25 cellular contexts compared by ENCODE assay signal in genomic region chr2:232643813-232644347, GRCh38. TPM values are rescaled to one million over a fixed set of nuclear protein-coding genes. Genes with fewer than 3 reads are reported as not detected.
"Had no signal": no experiment of that assay in that cellular context is flagged by ENCODE, and none has a peak within 500 bp of the region (broad histone marks: within the 10 kb centered on the region; RNA-seq: fewer than 3 reads in every experiment).

No MANE protein-coding gene starts in this region.

- H3K9me3 ChIP-seq: colonic mucosa, esophagus squamous epithelium, gastrocnemius medialis, heart right ventricle, left lung, lower lobe of right lung, mucosa of descending colon had no signal

- H3K27ac Mint-ChIP-seq: dendritic cell treated with granulocyte-macrophage colony-stimulating factor and Interleukin-4, amounts not matched to agents 40 ng/mL and 50 ng/mL, for 4 days; mesothelial cell of epicardium; naive B cell had no signal

- H3K36me3 ChIP-seq: colonic mucosa, esophagus squamous epithelium, gastrocnemius medialis, heart right ventricle, left lung, lower lobe of right lung had no signal

- H3K4me1 ChIP-seq: colonic mucosa, esophagus squamous epithelium, gastrocnemius medialis, left lung, lower lobe of right lung had no signal

- H3K4me3 Mint-ChIP-seq: dendritic cell treated with granulocyte-macrophage colony-stimulating factor and Interleukin-4, amounts not matched to agents 40 ng/mL and 50 ng/mL, for 4 days; mesothelial cell of epicardium; naive B cell had no signal

- DNase-seq: colonic mucosa; cortex of kidney; effector CD4-positive, alpha-beta T cell; effector memory CD4-positive, alpha-beta T cell; esophagus squamous epithelium; foreskin fibroblast; foreskin melanocyte; gastrocnemius medialis; glutamatergic neuron; head of caudate nucleus; heart right ventricle; hippocampal formation; left cardiac atrium; left ventricle myocardium superior; lower lobe of right lung; mesenchymal stem cell; mucosa of descending colon; naive B cell had no signal

- H3K36me3 Mint-ChIP-seq: mesothelial cell of epicardium, naive B cell had no signal

- H3K4me3 ChIP-seq: colonic mucosa, esophagus squamous epithelium, gastrocnemius medialis, heart right ventricle, left lung, lower lobe of right lung, mucosa of descending colon had no signal

- H3K27me3 ChIP-seq: colonic mucosa, gastrocnemius medialis, heart right ventricle, left lung had no signal

- ATAC-seq: gastrocnemius medialis, heart right ventricle, left cardiac atrium, left lung, left ventricle myocardium superior, lower lobe of right lung, mucosa of descending colon had no signal

- H3K4me1 Mint-ChIP-seq: mesothelial cell of epicardium, naive B cell had no signal

- H3K27ac ChIP-seq: colonic mucosa, esophagus squamous epithelium, gastrocnemius medialis, heart right ventricle, left lung, lower lobe of right lung had no signal

- FAIRE-seq: endothelial cell of umbilical vein, islet of Langerhans, keratinocyte had no signal

- H3K9me3 Mint-ChIP-seq: dendritic cell treated with granulocyte-macrophage colony-stimulating factor and Interleukin-4, amounts not matched to agents 40 ng/mL and 50 ng/mL, for 4 days; mesothelial cell of epicardium; naive B cell had no signal

RNA-seq across cellular contexts. Expression of gene EFHD1, which starts 10.5 kb away (rescaled TPM):
- total RNA-seq: dermis microvascular lymphatic vessel endothelial cell, endothelial cell of umbilical vein had no signal
- polyA plus RNA-seq: keratinocyte had no signal
